ENCODE assay signal across 9 cellular contexts in genomic region chr1:59043796-59044195, GRCh38.
A peak's percentile ranks its signal among the peaks of the same experiment; 100 is the strongest.
DNase-seq lines count a peak whose midpoint lies in the region; ATAC-seq, FAIRE-seq and TF ChIP-seq lines count a peak whose summit lies in the region.
"Had no signal": no experiment of that assay in that cellular context is flagged by ENCODE, and none has a peak within 500 bp of the region (broad histone marks: within the 10 kb centered on the region; RNA-seq: fewer than 3 reads in every experiment).

No MANE protein-coding gene starts in this region.

- 24 to 29% methylated on average over 4 of the region's 4 CpGs for WGBS in pancreas, 2 donors

- no peak for TF ChIP-seq CTCF in CD8-positive, alpha-beta T cell (IDR thresholded peaks at IDR 0.05)
- TF ChIP-seq CTCF in RWPE2 (IDR thresholded peaks at IDR 0.05; ENCODE audit: poor library complexity, severe bottlenecking) (no peak), foreskin keratinocyte (conservative IDR thresholded peaks at IDR 0.05) (no peak), pancreas (IDR thresholded peaks at IDR 0.05) (no peak)

- no peaks in the 10 kb centered on the region for H3K36me3 ChIP-seq in CD8-positive, alpha-beta T cell (ENCODE audit: insufficient read depth, low read length)
- H3K36me3 ChIP-seq in RWPE2 (ENCODE audit: low read depth) (no peaks in the 10 kb centered on the region), pancreas (no peaks in the 10 kb centered on the region)

- peaks cover 38% of the 10 kb centered on the region for H3K4me1 ChIP-seq in CD8-positive, alpha-beta T cell (ENCODE audit: insufficient read depth, low read length)
- H3K4me1 ChIP-seq in RWPE2 (ENCODE audit: insufficient read depth, poor library complexity, severe bottlenecking) (peaks cover 13% of the 10 kb centered on the region), foreskin keratinocyte (no peaks in the 10 kb centered on the region), pancreas (peaks cover 0 to 7% (median 0%) of the 10 kb centered on the region in 3 donors)

- no peaks in the 10 kb centered on the region for H3K9me3 Mint-ChIP-seq in CD8-positive, alpha-beta T cell

- no peak for FAIRE-seq in pancreas (lab: Jason Lieb, UNC)

- DNase-seq in CD8-positive, alpha-beta T cell, result no peak
- peak; percentile 75 for DNase-seq in RWPE2 (ENCODE audit: low spot score)
- peak; percentile 30 to 67 for DNase-seq in foreskin keratinocyte
- peak in 3 of 6 donors; percentile 13 to 46 (median 37) for DNase-seq in pancreas
- no peak for DNase-seq in mesenteric fat pad (ENCODE audit: low spot score)
- no peak for DNase-seq in 8988T
- DNase-seq in occipital lobe (lab: John Stamatoyannopoulos, UW), result no peak
- DNase-seq in NCI-H1105 treated with DMSO at 0.1 percent for 48 hours (lab: John Stamatoyannopoulos, UW), result no peak
- DNase-seq: activated naive CD4-positive, alpha-beta T cell treated with anti-CD3 and anti-CD28 coated beads, Interleukin-2, amount 50 U/mL, for 16 hours had no signal

- POLR2A ChIA-PET in CD8-positive, alpha-beta T cell (lab: Charles Lee), result interaction anchor here (1.7 kb wide), 1 partner anchor 102 kb away, joined by 4 read pairs; no protein-coding TSS in a partner anchor

- no peaks in the 10 kb centered on the region for H3K27me3 ChIP-seq in CD8-positive, alpha-beta T cell (ENCODE audit: insufficient read depth, low read length)
- H3K27me3 ChIP-seq in RWPE2 (ENCODE audit: insufficient read depth, poor library complexity, severe bottlenecking) (no peaks in the 10 kb centered on the region), foreskin keratinocyte (no peaks in the 10 kb centered on the region), pancreas (no peaks in the 10 kb centered on the region)

- H3K4me3 ChIP-seq in CD8-positive, alpha-beta T cell (ENCODE audit: low read depth, low read length), result no peak overlapping the region
- H3K4me3 ChIP-seq in RWPE2 (ENCODE audit: severe bottlenecking) (no peak overlapping the region), pancreas (no peak overlapping the region)

- peaks cover 51% of the 10 kb centered on the region for H3K4me1 Mint-ChIP-seq in CD8-positive, alpha-beta T cell (ENCODE audit: low read depth)

- CTCF ChIA-PET in CD8-positive, alpha-beta T cell (lab: Charles Lee), result interaction anchor here (0.8 to 1.3 kb wide), 4 partner anchors 34 to 655 kb away, joined by 3 to 4 read pairs (median 4); no protein-coding TSS in a partner anchor

- no peak overlapping the region for H3K27ac ChIP-seq in CD8-positive, alpha-beta T cell (ENCODE audit: low read depth, low read length)
- peak overlapping the region; percentile 49 for H3K27ac ChIP-seq in RWPE2 (ENCODE audit: poor library complexity, severe bottlenecking)
- H3K27ac ChIP-seq in foreskin keratinocyte, result no peak overlapping the region
- H3K27ac ChIP-seq in pancreas, result peak overlapping the region in 1 of 4 donors; percentile 36

- intact Hi-C loops in CD8-positive, alpha-beta T cell (cut with DNase I, micrococcal nuclease), result loop anchor here in 1 of 2 experiments (10.0 kb wide), 1 partner anchor 259 kb away; the partner anchor contains the start of gene JUN
- intact Hi-C loops in pancreas (cut with DNase I), result loop anchor here in 1 of 3 donors (10.0 kb wide), 1 partner anchor 59 kb away; no protein-coding TSS in a partner anchor

- ATAC-seq in CD8-positive, alpha-beta T cell, result no peak
- ATAC-seq in RWPE2 (ENCODE audit: low read depth) (peak; percentile 83), foreskin keratinocyte (peak; percentile 28), pancreas (peak in 3 of 4 donors; percentile 62 to 65 (median 64))

- H3K9me3 ChIP-seq in CD8-positive, alpha-beta T cell (ENCODE audit: low read length), result no peaks in the 10 kb centered on the region
- H3K9me3 ChIP-seq in RWPE2 (ENCODE audit: severe bottlenecking) (no peaks in the 10 kb centered on the region), pancreas (no peaks in the 10 kb centered on the region)

- H3K27me3 Mint-ChIP-seq in CD8-positive, alpha-beta T cell (ENCODE audit: low read depth), result no peaks in the 10 kb centered on the region

- peak overlapping the region; percentile 15 for H3K27ac Mint-ChIP-seq in CD8-positive, alpha-beta T cell

- H3K4me3 Mint-ChIP-seq in CD8-positive, alpha-beta T cell, result no peak overlapping the region

- no peaks in the 10 kb centered on the region for H3K36me3 Mint-ChIP-seq in CD8-positive, alpha-beta T cell

Comparison
In these comparisons a context has a peak if more than half of its experiments do, and no peak if none do; other contexts are left out.
1. DNase-seq: peak in RWPE2 (single experiment) and foreskin keratinocyte (2 of 2); none in CD8-positive, alpha-beta T cell (0 of 7), mesenteric fat pad (single experiment), 8988T (single experiment), occipital lobe (single experiment) and NCI-H1105 treated with DMSO at 0.1 percent for 48 hours (single experiment).